8 cellular contexts compared by ENCODE assay signal in genomic region chr2:162072976-162073775, GRCh38. TPM values are rescaled to one million over a fixed set of nuclear protein-coding genes. Genes with fewer than 3 reads are reported as not detected.
DNase-seq lines count a peak whose midpoint lies in the region; ATAC-seq, FAIRE-seq and TF ChIP-seq lines count a peak whose summit lies in the region.

No MANE protein-coding gene starts in this region.

- ATAC-seq in stimulated activated effector memory CD8-positive, alpha-beta T cell treated with anti-CD3 and anti-CD28 coated beads, Interleukin-12 subunit alpha, Interleukin-12 subunit beta, amount 100 ng/mL, for 72 hours = peak; percentile 14
- no peak for ATAC-seq in GM21619 (IDR thresholded peaks at IDR 0.05; ENCODE audit: unreplicated experiment)

- H4K20me1 ChIP-seq in BLaER1 treated with 17β-estradiol and CSF1 and Interleukin-3, amounts not matched to agents 10 nM and 100 nM = no peaks in the 10 kb centered on the region
- no peaks in the 10 kb centered on the region for H4K20me1 ChIP-seq in keratinocyte (ENCODE audit: control insufficient read depth, extremely low read depth, insufficient read depth, low read length)

- H3K27ac ChIP-seq in BLaER1 treated with 17β-estradiol and CSF1 and Interleukin-3, amounts not matched to agents 10 nM and 100 nM = no peak overlapping the region; a peak in 1 of 22 replicates
- peak overlapping the region; percentile 91 for H3K27ac ChIP-seq in KOPT-K1 (ENCODE audit: low read depth, low read length, poor library complexity, severe bottlenecking)
- H3K27ac ChIP-seq in ascending aorta = no peak overlapping the region
- no peak overlapping the region for H3K27ac ChIP-seq in keratinocyte (ENCODE audit: control insufficient read depth, insufficient read depth, low read length)

- dilution Hi-C loops in keratinocyte (cut with MboI; ENCODE audit: extremely low pct_ligation_motif_present, low sequenced_read_pairs) = no loop called here

- peak overlapping the region in 9 of 10 experiments; percentile 57 to 72 (median 61); a peak in 19 of 20 replicates for H3K4me3 ChIP-seq in BLaER1 treated with 17β-estradiol and CSF1 and Interleukin-3, amounts not matched to agents 10 nM and 100 nM
- H3K4me3 ChIP-seq in ascending aorta = peak overlapping the region; percentile 62 to 63
- H3K4me3 ChIP-seq in keratinocyte (ENCODE audit: control insufficient read depth in 2 of 3, extremely low read depth in 1 of 3, insufficient read depth in 2 of 3, low read depth in 1 of 3, low read length in 3 of 3) = peak overlapping the region; percentile 33 to 65 (median 64)

- DNase-seq in ascending aorta (ENCODE audit: low spot score in 2 of 2) = no peak
- no peak for DNase-seq in keratinocyte (ENCODE audit: low read depth, low spot score)
- DNase-seq in stimulated activated effector memory CD8-positive, alpha-beta T cell treated with anti-CD3 and anti-CD28 coated beads, Interleukin-12 subunit alpha, Interleukin-12 subunit beta, amount 100 ng/mL, for 72 hours (ENCODE audit: low spot score in 2 of 2) = peak in 1 of 2 donors; percentile 58
- DNase-seq in NCI-H1436 treated with DMSO at 0.1 percent for 48 hours (lab: John Stamatoyannopoulos, UW) = no peak
- no peak for DNase-seq in RCC 7860 (ENCODE audit: low spot score)

- H3K4me1 ChIP-seq in BLaER1 treated with 17β-estradiol and CSF1 and Interleukin-3, amounts not matched to agents 10 nM and 100 nM = peaks cover 0 to 33% (median 2%) of the 10 kb centered on the region in 10 experiments; a peak in 7 of 20 replicates
- H3K4me1 ChIP-seq in ascending aorta (peaks cover 0 to 4% of the 10 kb centered on the region in 2 donors), keratinocyte (ENCODE audit: control insufficient read depth, extremely low read depth, insufficient read depth, low read length) (peaks cover 12% of the 10 kb centered on the region)

- H3K4me3 Mint-ChIP-seq in stimulated activated effector memory CD8-positive, alpha-beta T cell treated with anti-CD3 and anti-CD28 coated beads, Interleukin-12 subunit alpha, Interleukin-12 subunit beta, amount 100 ng/mL, for 72 hours = peak overlapping the region; percentile 91

- H3K9me1 ChIP-seq in keratinocyte (ENCODE audit: control insufficient read depth, extremely low read depth, insufficient read depth, low read length) = no peaks in the 10 kb centered on the region

- peak overlapping the region in 3 of 11 experiments; percentile 41 to 67 (median 55); a peak in 4 of 22 replicates for H3K9ac ChIP-seq in BLaER1 treated with 17β-estradiol and CSF1 and Interleukin-3, amounts not matched to agents 10 nM and 100 nM
- peak overlapping the region; percentile 61 for H3K9ac ChIP-seq in keratinocyte (ENCODE audit: control insufficient read depth, extremely low read depth, insufficient read depth, low read length)

- H3K4me2 ChIP-seq in BLaER1 treated with 17β-estradiol and CSF1 and Interleukin-3, amounts not matched to agents 10 nM and 100 nM = peak overlapping the region; percentile 75 to 90 (median 82)
- H3K4me2 ChIP-seq in keratinocyte (ENCODE audit: control insufficient read depth, extremely low read depth, insufficient read depth, low read depth, low read length) = peak overlapping the region; percentile 87

- H3K4me1 Mint-ChIP-seq in stimulated activated effector memory CD8-positive, alpha-beta T cell treated with anti-CD3 and anti-CD28 coated beads, Interleukin-12 subunit alpha, Interleukin-12 subunit beta, amount 100 ng/mL, for 72 hours = peaks cover 53% of the 10 kb centered on the region

- H3K36me3 ChIP-seq in BLaER1 treated with 17β-estradiol and CSF1 and Interleukin-3, amounts not matched to agents 10 nM and 100 nM = no peaks in the 10 kb centered on the region
- H3K36me3 ChIP-seq in KOPT-K1 (ENCODE audit: insufficient read depth, low read length) = peaks cover 54% of the 10 kb centered on the region
- H3K36me3 ChIP-seq in ascending aorta = no peaks in the 10 kb centered on the region
- no peaks in the 10 kb centered on the region for H3K36me3 ChIP-seq in keratinocyte (ENCODE audit: control insufficient read depth in 2 of 2, extremely low read depth in 1 of 2, insufficient read depth in 2 of 2, low read length in 2 of 2)

- no peaks in the 10 kb centered on the region for H3K79me2 ChIP-seq in keratinocyte (ENCODE audit: control insufficient read depth, insufficient read depth, low read length)

- peak overlapping the region; percentile 90 for H3K27ac Mint-ChIP-seq in stimulated activated effector memory CD8-positive, alpha-beta T cell treated with anti-CD3 and anti-CD28 coated beads, Interleukin-12 subunit alpha, Interleukin-12 subunit beta, amount 100 ng/mL, for 72 hours

- TF ChIP-seq CTCF in ascending aorta (IDR thresholded peaks at IDR 0.05) (no peak), keratinocyte (optimal IDR thresholded peaks at IDR 0.05 in 1 of 3, IDR thresholded peaks at IDR 0.05 in 1 of 3, conservative IDR thresholded peaks at IDR 0.05 in 1 of 3; ENCODE audit: extremely low read depth in 1 of 3, insufficient read depth in 2 of 3, low read length in 3 of 3) (no peak)

- FAIRE-seq in keratinocyte (lab: Jason Lieb, UNC) = no peak
- no peak for FAIRE-seq in RCC 7860 (lab: Jason Lieb, UNC)

- H2AFZ ChIP-seq in keratinocyte (ENCODE audit: control insufficient read depth, low read length) = peak overlapping the region; percentile 73

- peaks cover 3 to 25% (median 20%) of the 10 kb centered on the region in 11 experiments; a peak in 21 of 22 replicates for H3K9me3 ChIP-seq in BLaER1 treated with 17β-estradiol and CSF1 and Interleukin-3, amounts not matched to agents 10 nM and 100 nM (replicated peaks in 1 of 11)
- H3K9me3 ChIP-seq in KOPT-K1 (ENCODE audit: insufficient read depth, low read length, poor library complexity, severe bottlenecking) (peaks cover 9% of the 10 kb centered on the region), ascending aorta (no peaks in the 10 kb centered on the region), keratinocyte (ENCODE audit: control insufficient read depth, low read depth, low read length) (no peaks in the 10 kb centered on the region)

- peaks cover 27% of the 10 kb centered on the region for H3K36me3 Mint-ChIP-seq in stimulated activated effector memory CD8-positive, alpha-beta T cell treated with anti-CD3 and anti-CD28 coated beads, Interleukin-12 subunit alpha, Interleukin-12 subunit beta, amount 100 ng/mL, for 72 hours

- intact Hi-C loops in ascending aorta (cut with DNase I) = no loop called here

- H3K9me3 Mint-ChIP-seq in stimulated activated effector memory CD8-positive, alpha-beta T cell treated with anti-CD3 and anti-CD28 coated beads, Interleukin-12 subunit alpha, Interleukin-12 subunit beta, amount 100 ng/mL, for 72 hours = peaks cover 5% of the 10 kb centered on the region

- H3K27me3 ChIP-seq in BLaER1 treated with 17β-estradiol and CSF1 and Interleukin-3, amounts not matched to agents 10 nM and 100 nM = peaks cover 19 to 35% (median 27%) of the 10 kb centered on the region in 11 experiments
- H3K27me3 ChIP-seq in ascending aorta = no peaks in the 10 kb centered on the region
- H3K27me3 ChIP-seq in keratinocyte (ENCODE audit: control insufficient read depth, extremely low read depth, insufficient read depth, low read length) = no peaks in the 10 kb centered on the region

RNA-seq across cellular contexts. Expression of gene DPP4, which starts 0.8 kb away (rescaled TPM):
- 1.7 TPM for total RNA-seq in ascending aorta
- 1.1 to 4.1 TPM (median 1.3 TPM) in 3 replicates for polyA plus RNA-seq in keratinocyte
- polyA plus RNA-seq in keratinocyte (2011; ENCODE audit: low read depth) = 3.2 TPM
- 0.83 and 1.2 TPM in 2 replicates for polyA plus RNA-seq in keratinocyte (2011; cell fraction: cytosol; rRNA removed)
- 5.2 and 6.8 TPM in 2 replicates for polyA plus RNA-seq in keratinocyte (2011; cell fraction: nucleus; rRNA removed)
- polyA plus RNA-seq in keratinocyte (2012; ENCODE audit: low replicate concordance) = 0.78 and 1.1 TPM in 2 replicates
- polyA minus RNA-seq in keratinocyte = 0.62 to 5.3 TPM (median 3.3 TPM) in 3 replicates
- polyA minus RNA-seq in keratinocyte (2011; cell fraction: cytosol; rRNA and poly(A)+ RNA removed) = 0.96 TPM
- polyA minus RNA-seq in keratinocyte (2011; cell fraction: nucleus; rRNA and poly(A)+ RNA removed) = 7.1 and 13.3 TPM in 2 replicates
